Comparison of ENCODE assay signal across 35 cellular contexts in the genomic region with DNA sequence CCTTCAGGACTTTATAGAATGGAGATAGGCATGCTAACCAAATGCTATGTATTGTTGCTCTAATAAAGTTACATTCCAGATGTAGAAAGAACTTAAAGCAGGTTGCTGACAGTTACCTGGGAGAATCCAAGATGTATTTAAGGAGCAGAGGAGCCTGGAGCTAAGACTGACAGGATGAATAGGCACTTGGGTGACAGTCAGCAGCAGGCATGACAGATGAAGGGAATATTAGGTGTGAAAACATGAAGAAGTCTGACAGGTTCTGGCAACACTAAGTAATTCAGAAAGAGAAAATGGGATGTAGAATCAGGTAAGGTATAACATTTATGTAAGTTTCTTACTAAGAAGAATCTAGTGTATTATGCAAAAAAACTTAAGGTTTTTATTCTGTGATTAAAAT.
"Had no signal": no experiment of that assay in that cellular context is flagged by ENCODE, and none has a peak within 500 bp of the region (broad histone marks: within the 10 kb centered on the region; RNA-seq: fewer than 3 reads in every experiment).

No MANE protein-coding gene starts in this region.

- H3K4me3 ChIP-seq: MG63 had no signal

- H3K27me3 ChIP-seq: MG63 had no signal

- H3K27ac ChIP-seq: KMS-11 had no signal

- H3K4me2 ChIP-seq: KMS-11 had no signal

- DNase-seq: Karpas-422, Kasumi-1, MG63, MM.1S, MV-4-11, NCI-H1048, NCI-H1092, NCI-H1092 treated with DMSO at 0.1 percent for 48 hours, NCI-H1105, NCI-H1105 treated with DMSO at 0.1 percent for 48 hours, NCI-H1417, NCI-H1417 treated with DMSO at 0.1 percent for 48 hours, NCI-H1436, NCI-H1436 treated with DMSO at 0.1 percent for 48 hours, NCI-H146, NCI-H1694, NCI-H1694 treated with DMSO at 0.1 percent for 48 hours, NCI-H187, NCI-H187 treated with DMSO at 0.1 percent for 48 hours, NCI-H1930, NCI-H2029, NCI-H2029 treated with DMSO at 0.1 percent for 48 hours, NCI-H2081, NCI-H2081 treated with DMSO at 0.1 percent for 48 hours, NCI-H2107, NCI-H2171, NCI-H2171 treated with DMSO at 0.1 percent for 48 hours, NCI-H2227 treated with DMSO at 0.1 percent for 48 hours, NCI-H226, NCI-H345, NCI-H446, NCI-H446 treated with DMSO at 0.1 percent for 48 hours, NCI-H510A, NCI-H510A treated with DMSO at 0.1 percent for 48 hours had no signal

- H3K36me3 ChIP-seq: MG63 had no signal

- H3K9ac ChIP-seq: KMS-11 had no signal

- H3K9me3 ChIP-seq: MG63 had no signal
